ENCODE assay signal across 28 cellular contexts in genomic region chr6:100152201-100152600, GRCh38.
"Had no signal": no experiment of that assay in that cellular context is flagged by ENCODE, and none has a peak within 500 bp of the region (broad histone marks: within the 10 kb centered on the region; RNA-seq: fewer than 3 reads in every experiment).

No MANE protein-coding gene starts in this region.

- H3K9me3 ChIP-seq: esophagus muscularis mucosa, psoas muscle, sigmoid colon, stomach, suprapubic skin, tibial artery had no signal

- H3K79me2 ChIP-seq: parathyroid adenoma had no signal

- ATAC-seq: activated CD8-positive, alpha-beta T cell treated with anti-CD3 and anti-CD28 coated beads for 36 hours; activated T-cell treated with anti-CD3 and anti-CD28 coated beads, Interleukin-2, amount 50 U/mL, for 4 hours; activated T-helper 17 cell treated with anti-CD3 and anti-CD28 coated beads, Interleukin-2, amount 50 U/mL, for 72 hours; heart left ventricle; left colon; naive thymus-derived CD8-positive, alpha-beta T cell; psoas muscle; stimulated activated memory B cell treated with anti-CD40 and anti-IgM and Interleukin-4, amounts not matched to agents 10 μg/mL and 1 μg/mL and 100 μg/mL, for 72 hours had no signal

- H3K4me2 ChIP-seq: smooth muscle cell had no signal

- DNase-seq: activated B cell treated with CpG ODN at 0.5 μM for 24 hours; activated CD4-positive, alpha-beta T cell treated with anti-CD3 and anti-CD28 coated beads, Interleukin-2, amount 50 U/mL, for 1 hour; activated CD8-positive, alpha-beta T cell treated with anti-CD3 and anti-CD28 coated beads for 36 hours; activated T-cell treated with anti-CD3 and anti-CD28 coated beads, Interleukin-2, amount 50 U/mL, for 4 hours; anterior cingulate cortex; effector CD4-positive, alpha-beta T cell; heart left ventricle; hypothalamus; immature natural killer cell; kidney; left colon; mammary epithelial cell; naive thymus-derived CD8-positive, alpha-beta T cell; nucleus accumbens; psoas muscle; sigmoid colon; stimulated activated CD4-positive, alpha-beta T cell treated with anti-CD3 and anti-CD28 coated beads, Interleukin-1b, Interleukin-23, amount 100 ng/mL, for 48 hours; stimulated activated CD4-positive, alpha-beta T cell treated with anti-CD3 and anti-CD28 coated beads, Interleukin-4, amount 100 ng/mL, for 4 hours; stimulated activated CD8-positive, alpha-beta memory T cell treated with anti-CD3 and anti-CD28 coated beads, Interleukin-4, amount 100 ng/mL, for 48 hours; stomach; T-helper 2 cell; tibial artery had no signal

- H3K4me3 ChIP-seq: esophagus muscularis mucosa, heart left ventricle, psoas muscle, sigmoid colon, smooth muscle cell, stomach, suprapubic skin, tibial artery had no signal

- H3K27ac ChIP-seq: esophagus muscularis mucosa, heart left ventricle, parathyroid adenoma, psoas muscle, sigmoid colon, stomach, suprapubic skin, tibial artery had no signal

- H3K27me3 ChIP-seq: esophagus muscularis mucosa, heart left ventricle, sigmoid colon, stomach, suprapubic skin, tibial artery had no signal

- H2AFZ ChIP-seq: parathyroid adenoma had no signal

- H3K36me3 ChIP-seq: esophagus muscularis mucosa, heart left ventricle, sigmoid colon, stomach, suprapubic skin, tibial artery had no signal

- H3K4me1 ChIP-seq: esophagus muscularis mucosa, heart left ventricle, parathyroid adenoma, psoas muscle, sigmoid colon, stomach, suprapubic skin, tibial artery had no signal

- H3K9ac ChIP-seq: parathyroid adenoma had no signal
